In genomic region chrX:47817421-47817820, GRCh38 we compare ENCODE assay signal across 1 cellular context.
A peak's percentile ranks its signal among the peaks of the same experiment; 100 is the strongest.
TF ChIP-seq lines count a peak whose summit lies in the region.

No MANE protein-coding gene starts in this region.

TF ChIP-seq in K562, 482 proteins besides CTCF, POLR2A, EP300 and RAD21 (continued from another document):
- TF ChIP-seq NCOA1 (IDR thresholded peaks at IDR 0.05; ENCODE audit: low read depth) (peak; percentile 52; the same call in 1 of the 2 replicates), CSDE1 (IDR thresholded peaks at IDR 0.05) (no peak), ZNF696 (CRISPR knock-in tag; conservative IDR thresholded peaks at IDR 0.05) (no peak), RNF2 (IDR thresholded peaks at IDR 0.05) (0 out of 2 replicates have a peak, but pooled peaks have one; percentile 23), USF2 (CRISPR knock-in tag; IDR thresholded peaks at IDR 0.05) (no peak), OTX1 (CRISPR knock-in tag; IDR thresholded peaks at IDR 0.05) (no peak), FOXJ3 (CRISPR knock-in tag; IDR thresholded peaks at IDR 0.05) (no peak), PHB2 (IDR thresholded peaks at IDR 0.05; ENCODE audit: low read depth) (peak; percentile 86), ZNF253 (CRISPR knock-in tag; conservative IDR thresholded peaks at IDR 0.05) (no peak), ZNF436 (CRISPR knock-in tag; IDR thresholded peaks at IDR 0.05) (no peak), NUFIP1 (IDR thresholded peaks at IDR 0.05; ENCODE audit: partially characterized antibody) (no peak), SMARCE1 (IDR thresholded peaks at IDR 0.05) (peak; percentile 92), ZNF561 (CRISPR knock-in tag; conservative IDR thresholded peaks at IDR 0.05) (no peak)
- TF ChIP-seq, protein P1, sequence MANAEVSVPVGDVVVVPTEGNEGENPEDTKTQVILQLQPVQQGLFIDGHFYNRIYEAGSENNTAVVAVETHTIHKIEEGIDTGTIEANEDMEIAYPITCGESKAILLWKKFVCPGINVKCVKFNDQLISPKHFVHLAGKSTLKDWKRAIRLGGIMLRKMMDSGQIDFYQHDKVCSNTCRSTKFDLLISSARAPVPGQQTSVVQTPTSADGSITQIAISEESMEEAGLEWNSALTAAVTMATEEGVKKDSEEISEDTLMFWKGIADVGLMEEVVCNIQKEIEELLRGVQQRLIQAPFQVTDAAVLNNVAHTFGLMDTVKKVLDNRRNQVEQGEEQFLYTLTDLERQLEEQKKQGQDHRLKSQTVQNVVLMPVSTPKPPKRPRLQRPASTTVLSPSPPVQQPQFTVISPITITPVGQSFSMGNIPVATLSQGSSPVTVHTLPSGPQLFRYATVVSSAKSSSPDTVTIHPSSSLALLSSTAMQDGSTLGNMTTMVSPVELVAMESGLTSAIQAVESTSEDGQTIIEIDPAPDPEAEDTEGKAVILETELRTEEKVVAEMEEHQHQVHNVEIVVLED (CRISPR knock-in tag; IDR thresholded peaks at IDR 0.05): no peak
- TF ChIP-seq, protein P2, sequence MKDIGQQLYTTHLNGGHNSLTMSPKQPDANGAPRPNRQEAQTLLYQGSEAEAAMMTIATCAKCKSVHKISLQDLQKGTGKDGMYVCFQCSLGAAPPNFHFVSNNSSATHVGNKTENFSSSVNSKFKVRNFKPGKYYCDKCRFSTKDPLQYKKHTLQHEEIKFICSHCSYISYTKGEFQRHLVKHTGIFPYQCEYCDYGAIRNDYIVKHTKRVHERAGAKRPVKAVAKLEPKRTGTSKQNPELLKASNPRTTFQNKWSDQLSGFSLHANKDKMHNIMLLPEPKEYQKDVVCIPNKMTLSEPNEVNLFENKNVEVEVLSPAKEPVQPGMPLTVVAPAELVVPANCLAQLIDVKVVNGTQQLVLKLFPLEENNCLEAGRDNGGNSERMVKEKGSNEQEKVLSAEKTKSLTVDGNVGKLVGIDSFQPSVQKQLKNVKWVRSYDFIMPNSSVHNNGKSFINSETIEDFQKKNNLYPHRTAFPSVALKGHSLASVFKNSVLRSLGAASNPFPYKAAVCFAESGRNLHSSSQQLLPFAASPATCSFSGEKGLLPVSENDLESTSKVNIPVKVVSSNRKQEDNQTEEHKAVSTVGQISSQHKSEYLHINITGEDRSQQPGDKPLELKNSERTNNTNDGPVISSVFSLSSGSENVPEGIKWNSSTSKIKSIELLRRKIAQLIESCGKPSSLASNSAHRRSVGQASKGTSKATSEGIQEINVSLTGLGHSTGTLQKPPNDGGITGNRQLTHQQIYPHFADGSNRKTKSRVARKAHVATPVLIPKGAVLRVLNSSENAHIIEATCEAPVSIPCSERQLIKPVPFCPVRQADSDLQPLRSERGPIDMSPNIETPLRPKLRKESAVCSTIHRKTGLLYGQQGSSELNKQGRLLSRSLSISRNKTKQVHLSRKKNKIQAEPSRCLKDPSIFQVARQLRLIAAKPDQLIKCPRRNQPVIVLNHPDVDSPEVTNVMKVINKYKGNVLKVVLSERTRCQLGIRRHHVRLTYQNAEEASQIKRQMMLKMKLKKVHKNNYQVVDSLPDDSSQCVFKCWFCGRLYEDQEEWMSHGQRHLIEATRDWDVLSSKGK (CRISPR knock-in tag; IDR thresholded peaks at IDR 0.05): no peak
- TF ChIP-seq, protein P3, sequence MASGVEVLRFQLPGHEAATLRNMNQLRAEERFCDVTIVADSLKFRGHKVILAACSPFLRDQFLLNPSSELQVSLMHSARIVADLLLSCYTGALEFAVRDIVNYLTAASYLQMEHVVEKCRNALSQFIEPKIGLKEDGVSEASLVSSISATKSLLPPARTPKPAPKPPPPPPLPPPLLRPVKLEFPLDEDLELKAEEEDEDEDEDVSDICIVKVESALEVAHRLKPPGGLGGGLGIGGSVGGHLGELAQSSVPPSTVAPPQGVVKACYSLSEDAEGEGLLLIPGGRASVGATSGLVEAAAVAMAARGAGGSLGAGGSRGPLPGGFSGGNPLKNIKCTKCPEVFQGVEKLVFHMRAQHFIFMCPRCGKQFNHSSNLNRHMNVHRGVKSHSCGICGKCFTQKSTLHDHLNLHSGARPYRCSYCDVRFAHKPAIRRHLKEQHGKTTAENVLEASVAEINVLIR (CRISPR knock-in tag; IDR thresholded peaks at IDR 0.05): no peak
- TF ChIP-seq, protein P4, sequence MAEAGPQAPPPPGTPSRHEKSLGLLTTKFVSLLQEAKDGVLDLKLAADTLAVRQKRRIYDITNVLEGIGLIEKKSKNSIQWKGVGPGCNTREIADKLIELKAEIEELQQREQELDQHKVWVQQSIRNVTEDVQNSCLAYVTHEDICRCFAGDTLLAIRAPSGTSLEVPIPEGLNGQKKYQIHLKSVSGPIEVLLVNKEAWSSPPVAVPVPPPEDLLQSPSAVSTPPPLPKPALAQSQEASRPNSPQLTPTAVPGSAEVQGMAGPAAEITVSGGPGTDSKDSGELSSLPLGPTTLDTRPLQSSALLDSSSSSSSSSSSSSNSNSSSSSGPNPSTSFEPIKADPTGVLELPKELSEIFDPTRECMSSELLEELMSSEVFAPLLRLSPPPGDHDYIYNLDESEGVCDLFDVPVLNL (CRISPR knock-in tag; IDR thresholded peaks at IDR 0.05; ENCODE audit: low read depth): no peak
